In genomic region chr3:47515100-47515499, GRCh38 we compare ENCODE assay signal across 18 cellular contexts. TPM values are rescaled to one million over a fixed set of nuclear protein-coding genes. Genes with fewer than 3 reads are reported as not detected.
DNase-seq lines count a peak whose midpoint lies in the region; ATAC-seq and TF ChIP-seq lines count a peak whose summit lies in the region.
"Had no signal": no experiment of that assay in that cellular context is flagged by ENCODE, and none has a peak within 500 bp of the region (broad histone marks: within the 10 kb centered on the region; RNA-seq: fewer than 3 reads in every experiment).

No MANE protein-coding gene starts in this region.

- no peaks in the 10 kb centered on the region for H3K9me3 Mint-ChIP-seq in CD4-positive, alpha-beta T cell
- no peaks in the 10 kb centered on the region for H3K9me3 Mint-ChIP-seq in activated CD8-positive, alpha-beta T cell treated with anti-CD3 and anti-CD28 coated beads, Interleukin-2, amount 10 ng/mL, durations not matched to agents 7 days and 5 days (ENCODE audit: insufficient read depth)
- no peaks in the 10 kb centered on the region for H3K9me3 Mint-ChIP-seq in naive B cell
- H3K9me3 Mint-ChIP-seq: endodermal cell had no signal

- peaks cover 15% of the 10 kb centered on the region for H3K36me3 Mint-ChIP-seq in CD4-positive, alpha-beta T cell (ENCODE audit: low read depth)
- H3K36me3 Mint-ChIP-seq in activated CD8-positive, alpha-beta T cell treated with anti-CD3 and anti-CD28 coated beads, Interleukin-2, amount 10 ng/mL, durations not matched to agents 7 days and 5 days (ENCODE audit: low read depth): peaks cover 21% of the 10 kb centered on the region
- no peaks in the 10 kb centered on the region for H3K36me3 Mint-ChIP-seq in naive B cell

- no peaks in the 10 kb centered on the region for H3K27me3 ChIP-seq in A673 (replicated peaks; ENCODE audit: insufficient read depth, low read depth, low read length, poor library complexity)
- H3K27me3 ChIP-seq in CD4-positive, alpha-beta T cell (ENCODE audit: control insufficient read depth, insufficient read depth, low read length): no peaks in the 10 kb centered on the region
- H3K27me3 ChIP-seq: hepatocyte, upper lobe of left lung had no signal

- DNase-seq in A673 (ENCODE audit: low spot score): no peak
- no peak for DNase-seq in CD4-positive, alpha-beta T cell
- no peak for DNase-seq in activated CD8-positive, alpha-beta T cell treated with anti-CD3 and anti-CD28 coated beads, Interleukin-2, amount 10 ng/mL, durations not matched to agents 7 days and 5 days
- DNase-seq in naive B cell: no peak
- no peak for DNase-seq in stimulated activated CD4-positive, alpha-beta T cell treated with anti-CD3 and anti-CD28 coated beads, Interleukin-4, amount 100 ng/mL, for 4 hours
- no peak for DNase-seq in NCI-H146 treated with DMSO at 0.1 percent for 48 hours (lab: John Stamatoyannopoulos, UW; ENCODE audit: unreplicated experiment)
- DNase-seq: activated CD8-positive, alpha-beta memory T cell treated with anti-CD3 and anti-CD28 coated beads for 24 hours; caudate nucleus; endodermal cell; kidney glomerular epithelial cell; NCI-H187; NCI-H446 treated with DMSO at 0.1 percent for 48 hours; SHP77; upper lobe of left lung had no signal

- CTCF ChIA-PET in A673 (lab: Charles Lee): no interaction called here
- CTCF ChIA-PET in CD4-positive, alpha-beta T cell (lab: Charles Lee): interaction anchor here (1.0 to 1.1 kb wide), 2 partner anchors 39 to 94 kb away, joined by 4 to 5 read pairs; partner anchors contain the start of gene SCAP
- CTCF ChIA-PET in activated CD8-positive, alpha-beta T cell treated with anti-CD3 and anti-CD28 coated beads, Interleukin-2, amount 10 ng/mL, durations not matched to agents 7 days and 5 days (lab: Charles Lee): interaction anchor here (4.7 kb wide), 1 partner anchor 93 kb away, joined by 26 read pairs; no protein-coding TSS in a partner anchor

- H3K27me3 Mint-ChIP-seq in CD4-positive, alpha-beta T cell: no peaks in the 10 kb centered on the region
- H3K27me3 Mint-ChIP-seq in activated CD8-positive, alpha-beta T cell treated with anti-CD3 and anti-CD28 coated beads, Interleukin-2, amount 10 ng/mL, durations not matched to agents 7 days and 5 days (ENCODE audit: low read depth): peaks cover 6% of the 10 kb centered on the region
- no peaks in the 10 kb centered on the region for H3K27me3 Mint-ChIP-seq in naive B cell
- H3K27me3 Mint-ChIP-seq: B cell had no signal

- no peak for TF ChIP-seq CTCF in A673 (conservative IDR thresholded peaks at IDR 0.05; ENCODE audit: low read depth, low read length)
- no peak for TF ChIP-seq CTCF in CD4-positive, alpha-beta T cell (IDR thresholded peaks at IDR 0.05)

- H3K9me3 ChIP-seq in A673 (ENCODE audit: low read depth, low read length, poor library complexity, severe bottlenecking): no peaks in the 10 kb centered on the region
- no peaks in the 10 kb centered on the region for H3K9me3 ChIP-seq in CD4-positive, alpha-beta T cell (ENCODE audit: control insufficient read depth, low read length)
- H3K9me3 ChIP-seq: upper lobe of left lung had no signal

- ATAC-seq in CD4-positive, alpha-beta T cell (ENCODE audit: poor library complexity): no peak
- no peak for ATAC-seq in activated CD8-positive, alpha-beta T cell treated with anti-CD3 and anti-CD28 coated beads, Interleukin-2, amount 10 ng/mL, durations not matched to agents 7 days and 5 days
- ATAC-seq in naive B cell (ENCODE audit: low read depth in 2 of 2): no peak
- no peak for ATAC-seq in GM18907 (IDR thresholded peaks at IDR 0.05; ENCODE audit: unreplicated experiment)
- ATAC-seq in GM21515 (IDR thresholded peaks at IDR 0.05; ENCODE audit: unreplicated experiment): no peak

- H3K4me1 Mint-ChIP-seq in CD4-positive, alpha-beta T cell (ENCODE audit: low read depth): peaks cover 28% of the 10 kb centered on the region
- peaks cover 19% of the 10 kb centered on the region for H3K4me1 Mint-ChIP-seq in activated CD8-positive, alpha-beta T cell treated with anti-CD3 and anti-CD28 coated beads, Interleukin-2, amount 10 ng/mL, durations not matched to agents 7 days and 5 days (ENCODE audit: low read depth)
- peaks cover 7 to 25% (median 8%) of the 10 kb centered on the region in 3 donors for H3K4me1 Mint-ChIP-seq in naive B cell

- peaks cover 16% of the 10 kb centered on the region for H3K4me1 ChIP-seq in A673 (ENCODE audit: insufficient read depth, low read length, poor library complexity, severe bottlenecking)

- H3K27ac Mint-ChIP-seq in CD4-positive, alpha-beta T cell: peak overlapping the region; percentile 77
- no peak overlapping the region for H3K27ac Mint-ChIP-seq in activated CD8-positive, alpha-beta T cell treated with anti-CD3 and anti-CD28 coated beads, Interleukin-2, amount 10 ng/mL, durations not matched to agents 7 days and 5 days
- H3K27ac Mint-ChIP-seq in naive B cell: peak overlapping the region in 4 of 6 donors; percentile 41 to 96 (median 76)
- H3K27ac Mint-ChIP-seq: endodermal cell had no signal

- H3K4me3 ChIP-seq in A673 (ENCODE audit: low read depth, low read length, poor library complexity, severe bottlenecking): no peak overlapping the region
- H3K4me3 ChIP-seq: hepatocyte, upper lobe of left lung had no signal

- peaks cover 9% of the 10 kb centered on the region for H3K36me3 ChIP-seq in A673 (ENCODE audit: insufficient read depth, low read length, poor library complexity, severe bottlenecking)

- H3K27ac ChIP-seq in A673 (ENCODE audit: low read depth, low read length, poor library complexity, severe bottlenecking): peak overlapping the region; percentile 78
- no peak overlapping the region for H3K27ac ChIP-seq in CD4-positive, alpha-beta T cell (ENCODE audit: low read depth, low read length)
- H3K27ac ChIP-seq: hepatocyte, upper lobe of left lung had no signal

- POLR2A ChIA-PET in A673 (lab: Charles Lee; ENCODE audit: low non-redundant PET): no interaction called here
- POLR2A ChIA-PET in CD4-positive, alpha-beta T cell (lab: Charles Lee): no interaction called here
- POLR2A ChIA-PET in activated CD8-positive, alpha-beta T cell treated with anti-CD3 and anti-CD28 coated beads, Interleukin-2, amount 10 ng/mL, durations not matched to agents 7 days and 5 days (lab: Charles Lee): no interaction called here

- no TSS peak for BruUV-seq in A673 (replicated peaks; lab: Mats Ljungman, UMichigan)

- H3K4me3 Mint-ChIP-seq in CD4-positive, alpha-beta T cell: peak overlapping the region; percentile 90
- H3K4me3 Mint-ChIP-seq in activated CD8-positive, alpha-beta T cell treated with anti-CD3 and anti-CD28 coated beads, Interleukin-2, amount 10 ng/mL, durations not matched to agents 7 days and 5 days: peak overlapping the region; percentile 49
- peak overlapping the region in 7 of 8 donors; percentile 35 to 91 (median 64) for H3K4me3 Mint-ChIP-seq in naive B cell

- intact Hi-C loops in A673 (cut with micrococcal nuclease; ENCODE audit: unreplicated experiment): no loop called here
- intact Hi-C loops in CD4-positive, alpha-beta T cell (cut with DNase I, micrococcal nuclease): loop anchor here (1.0 to 10.0 kb wide), 4 partner anchors 94 to 1170 kb away; partner anchors contain the start of genes NCKIPSD (in 1 of the 2) and SETD2 (in 1 of the 2)

RNA-seq across cellular contexts. Expression of gene ELP6, which starts 1.6 kb away (rescaled TPM):
- 46.2 and 53.5 TPM in 2 replicates for total RNA-seq in A673 (2021)
- total RNA-seq in CD4-positive, alpha-beta T cell: 10 to 100 TPM; 11.0 to 12.3 TPM
- total RNA-seq in activated CD8-positive, alpha-beta T cell treated with anti-CD3 and anti-CD28 coated beads, Interleukin-2, amount 10 ng/mL, durations not matched to agents 7 days and 5 days: 10 to 100 TPM; 52.1 to 53.0 TPM
- polyA plus RNA-seq in naive B cell (ENCODE audit: low read depth in 6 of 6): 10 to 100 TPM; 28.4 to 59.9 (median 38.7) TPM

RNA-seq across cellular contexts. Expression of gene SCAP, which starts 39.4 kb away (rescaled TPM):
- 43.4 and 48.2 TPM in 2 replicates for total RNA-seq in A673 (2021)
- 10 to 100 TPM; 58.3 to 60.3 TPM for total RNA-seq in CD4-positive, alpha-beta T cell
- total RNA-seq in activated CD8-positive, alpha-beta T cell treated with anti-CD3 and anti-CD28 coated beads, Interleukin-2, amount 10 ng/mL, durations not matched to agents 7 days and 5 days: 10 to 100 TPM; 57.5 to 60.7 TPM
- 10 to 100 TPM; 16.7 to 54.1 (median 34.8) TPM for polyA plus RNA-seq in naive B cell (ENCODE audit: low read depth in 6 of 6)
